Comparison of ENCODE assay signal across 8 cellular contexts in genomic region chr10:132458595-132459251, GRCh38.
DNase-seq lines count a peak whose midpoint lies in the region; TF ChIP-seq lines count a peak whose summit lies in the region.

No MANE protein-coding gene starts in this region.

- H4K20me1 ChIP-seq in KMS-11 (ENCODE audit: insufficient read depth), result no peaks in the 10 kb centered on the region

- no peak overlapping the region for H3K4me3 ChIP-seq in KMS-11 (IDR thresholded peaks at IDR 0.05; ENCODE audit: insufficient read depth, low read depth, low read length)
- no peak overlapping the region for H3K4me3 ChIP-seq in effector memory CD4-positive, alpha-beta T cell (ENCODE audit: insufficient read depth, low read depth, low read length, poor library complexity, severe bottlenecking)

- H3K27me3 ChIP-seq in KMS-11 (ENCODE audit: insufficient read depth, low read depth), result peaks cover 14% of the 10 kb centered on the region
- no peaks in the 10 kb centered on the region for H3K27me3 ChIP-seq in effector memory CD4-positive, alpha-beta T cell (replicated peaks; ENCODE audit: control insufficient read depth, insufficient read depth, low read length, poor library complexity, severe bottlenecking)

- H2AFZ ChIP-seq in KMS-11 (ENCODE audit: low read depth), result no peak overlapping the region

- H3K79me2 ChIP-seq in KMS-11 (ENCODE audit: insufficient read depth, low read depth), result no peaks in the 10 kb centered on the region

- H3K9me3 ChIP-seq in effector memory CD4-positive, alpha-beta T cell (ENCODE audit: control insufficient read depth, low read length), result no peaks in the 10 kb centered on the region

- no peak overlapping the region for H3K4me2 ChIP-seq in KMS-11

- TF ChIP-seq CTCF in KMS-11 (conservative IDR thresholded peaks at IDR 0.05; ENCODE audit: low read depth, low read length), result peak; percentile 80

- peaks cover 32% of the 10 kb centered on the region for H3K4me1 ChIP-seq in KMS-11 (ENCODE audit: low read depth, poor library complexity, severe bottlenecking)
- H3K4me1 ChIP-seq in effector memory CD4-positive, alpha-beta T cell (ENCODE audit: control insufficient read depth, insufficient read depth, low read length, poor library complexity, severe bottlenecking), result no peaks in the 10 kb centered on the region

- no peaks in the 10 kb centered on the region for H3K36me3 ChIP-seq in KMS-11 (ENCODE audit: insufficient read depth)
- no peaks in the 10 kb centered on the region for H3K36me3 ChIP-seq in effector memory CD4-positive, alpha-beta T cell (ENCODE audit: control insufficient read depth, insufficient read depth, low read length)

- H3K27ac ChIP-seq in KMS-11, result no peak overlapping the region
- no peak overlapping the region for H3K27ac ChIP-seq in effector memory CD4-positive, alpha-beta T cell (ENCODE audit: insufficient read depth, low read length, poor library complexity, severe bottlenecking)
- no peak overlapping the region for H3K27ac ChIP-seq in substantia nigra (ENCODE audit: low read depth, low read length, poor library complexity, severe bottlenecking)

- no peak overlapping the region for H3K9ac ChIP-seq in KMS-11

- DNase-seq in NCI-H2171 treated with DMSO at 0.1 percent for 48 hours (lab: John Stamatoyannopoulos, UW), result peak; percentile 20
- no peak for DNase-seq in NCI-H2171 (lab: John Stamatoyannopoulos, UW)
- DNase-seq in activated CD4-positive, alpha-beta T cell treated with anti-CD3 and anti-CD28 coated beads, Interleukin-2, amount 50 U/mL, for 48 hours, result peak; percentile 66 to 69
- peak; percentile 32 to 49 (median 34) for DNase-seq in effector memory CD4-positive, alpha-beta T cell
- peak; percentile 49 for DNase-seq in myocyte (ENCODE audit: low read depth)
- DNase-seq in substantia nigra (lab: John Stamatoyannopoulos, UW), result peak in 34 of 49 donors; percentile 11 to 72 (median 40)
- DNase-seq in NCI-H2081 (lab: John Stamatoyannopoulos, UW), result no peak

Comparison
In these comparisons a context has a peak if more than half of its experiments do, and no peak if none do; other contexts are left out.
1. DNase-seq: peak in NCI-H2171 treated with DMSO at 0.1 percent for 48 hours (single experiment), activated CD4-positive, alpha-beta T cell treated with anti-CD3 and anti-CD28 coated beads, Interleukin-2, amount 50 U/mL, for 48 hours (2 of 2), effector memory CD4-positive, alpha-beta T cell (3 of 3), myocyte (single experiment) and substantia nigra (34 of 49); none in NCI-H2171 (single experiment) and NCI-H2081 (0 of 2).